8 cellular contexts compared by ENCODE assay signal in the genomic region with DNA sequence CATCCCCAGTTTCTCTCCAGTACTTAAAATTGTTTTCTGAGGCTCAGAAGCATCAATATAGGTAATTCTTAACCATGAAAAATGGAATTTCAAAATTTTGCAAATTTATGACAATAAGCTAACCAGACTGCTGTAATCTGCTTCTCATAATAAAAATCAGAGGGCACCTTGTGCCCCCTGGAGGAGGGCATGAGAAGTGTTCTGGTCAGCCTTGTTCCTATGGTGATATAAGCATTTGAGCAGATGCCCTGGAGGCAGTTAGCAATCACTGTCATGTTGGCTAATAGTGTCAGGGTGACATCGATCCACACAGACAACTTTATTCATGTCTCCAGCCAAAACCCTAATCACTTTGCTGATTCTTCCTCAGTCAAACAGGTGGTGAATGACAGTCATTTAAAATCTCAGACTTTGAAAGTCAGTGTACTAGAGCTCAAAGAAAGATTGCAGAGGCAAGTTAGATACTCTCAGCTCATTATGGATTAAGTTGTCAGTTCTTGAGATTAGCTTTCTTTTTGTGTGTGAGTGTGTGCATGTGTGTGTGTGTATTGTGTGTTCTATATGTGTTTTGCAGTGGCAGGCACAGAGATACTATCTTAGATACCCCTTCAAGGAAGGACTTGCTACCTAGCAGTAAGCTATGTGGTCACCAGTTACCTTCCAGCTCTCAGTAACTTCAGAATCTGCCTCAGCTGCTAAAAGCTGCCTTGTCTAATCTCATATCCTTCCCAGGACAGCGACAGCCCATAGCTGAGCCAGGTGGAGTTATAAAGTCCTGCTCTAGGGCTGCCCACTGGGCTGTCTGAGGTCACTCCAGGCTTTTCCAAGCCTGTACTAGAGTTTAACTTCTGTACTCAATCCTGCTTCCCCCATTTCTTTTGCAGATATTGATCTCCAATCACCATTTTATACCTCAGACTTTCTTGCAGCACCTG.
DNase-seq lines count a peak whose midpoint lies in the region; ATAC-seq and TF ChIP-seq lines count a peak whose summit lies in the region.

No MANE protein-coding gene starts in this region.

- H3K4me1 ChIP-seq in NT2/D1 (ENCODE audit: insufficient read depth, insufficient read length): no peaks in the 10 kb centered on the region

- H3K4me3 ChIP-seq in HFF-Myc (replicated peaks; ENCODE audit: low read depth, low read length) (no peak overlapping the region), NT2/D1 (ENCODE audit: insufficient read length, low read depth) (no peak overlapping the region), coronary artery (no peak overlapping the region)

- DNase-seq in HFF-Myc (ENCODE audit: extremely low read depth, low read depth): peak; percentile 11
- peak; percentile 15 for DNase-seq in NT2/D1 (ENCODE audit: low read depth, low spot score)
- DNase-seq in foreskin melanocyte: peak; percentile 31
- DNase-seq in coronary artery (ENCODE audit: low spot score): no peak
- DNase-seq in inferior parietal cortex (ENCODE audit: extremely low spot score): no peak

- H3K9ac ChIP-seq in NT2/D1 (ENCODE audit: insufficient read length, low read depth): no peak overlapping the region

- H3K9me3 ChIP-seq in NT2/D1 (ENCODE audit: insufficient read depth, low read length): no peaks in the 10 kb centered on the region

- ATAC-seq in GM21723 (IDR thresholded peaks at IDR 0.05; ENCODE audit: unreplicated experiment): no peak
- ATAC-seq in GM18907 (IDR thresholded peaks at IDR 0.05; ENCODE audit: unreplicated experiment): no peak

- H3K36me3 ChIP-seq in NT2/D1 (ENCODE audit: insufficient read depth, insufficient read length, low read length): no peaks in the 10 kb centered on the region

- no peaks in the 10 kb centered on the region for H3K27me3 ChIP-seq in NT2/D1 (ENCODE audit: insufficient read depth, insufficient read length)

- peak; percentile 82 for TF ChIP-seq CTCF in C4-2B (conservative IDR thresholded peaks at IDR 0.05)
- TF ChIP-seq CTCF in HFF-Myc (IDR thresholded peaks at IDR 0.05; ENCODE audit: low read depth, low read length, missing control alignments): peak; percentile 62
- TF ChIP-seq CTCF in coronary artery (IDR thresholded peaks at IDR 0.05): no peak

- H3K27ac ChIP-seq in C4-2B (no peak overlapping the region), coronary artery (no peak overlapping the region)

Comparison
In these comparisons a context has a peak if more than half of its experiments do, and no peak if none do; other contexts are left out.
1. DNase-seq: peak in HFF-Myc (single experiment), NT2/D1 (single experiment) and foreskin melanocyte (single experiment); none in coronary artery (single experiment) and inferior parietal cortex (single experiment).